ENCODE assay signal across 19 cellular contexts in genomic region chr1:84373446-84374141, GRCh38. TPM values are rescaled to one million over a fixed set of nuclear protein-coding genes. Genes with fewer than 3 reads are reported as not detected.
A peak's percentile ranks its signal among the peaks of the same experiment; 100 is the strongest.
DNase-seq lines count a peak whose midpoint lies in the region; ATAC-seq and TF ChIP-seq lines count a peak whose summit lies in the region.
"Had no signal": no experiment of that assay in that cellular context is flagged by ENCODE, and none has a peak within 500 bp of the region (broad histone marks: within the 10 kb centered on the region; RNA-seq: fewer than 3 reads in every experiment).

No MANE protein-coding gene starts in this region.

- H3K9me3 ChIP-seq in adipocyte (ENCODE audit: control insufficient read depth, low read length) (no peaks in the 10 kb centered on the region), endodermal cell (ENCODE audit: control insufficient read depth, low read length) (no peaks in the 10 kb centered on the region)
- H3K9me3 ChIP-seq: A549, HAP-1 had no signal

- H3K4me3 ChIP-seq in adipocyte (ENCODE audit: low read length) (no peak overlapping the region), fibroblast of the aortic adventitia (ENCODE audit: low read depth, low read length) (no peak overlapping the region), endodermal cell (ENCODE audit: low read length) (no peak overlapping the region)
- H3K4me3 ChIP-seq: A549, HAP-1 had no signal

- intact Hi-C loops in natural killer cell (cut with micrococcal nuclease), result loop anchor here (5.0 kb wide), 1 partner anchor 64 kb away; no protein-coding TSS in a partner anchor
- intact Hi-C loops in activated T-helper 1 cell treated with anti-CD3 and anti-CD28 coated beads, Interleukin-12 subunit alpha, Interleukin-12 subunit beta, Interleukin-2, Interleukin-4 antibody, amounts not matched to agents 30 ng/mL and 10 ng/mL and 1 ng/mL, durations not matched to agents 14 hours and 24 hours and 36 hours (cut with micrococcal nuclease), result no loop called here

- H3K4me1 Mint-ChIP-seq in natural killer cell, result peaks cover 33 to 46% of the 10 kb centered on the region in 2 donors
- no peaks in the 10 kb centered on the region for H3K4me1 Mint-ChIP-seq in endodermal cell
- H3K4me1 Mint-ChIP-seq in activated T-helper 1 cell treated with anti-CD3 and anti-CD28 coated beads, Interleukin-12 subunit alpha, Interleukin-12 subunit beta, Interleukin-2, Interleukin-4 antibody, amounts not matched to agents 30 ng/mL and 10 ng/mL and 1 ng/mL, durations not matched to agents 14 hours and 24 hours and 36 hours (ENCODE audit: low read depth), result no peaks in the 10 kb centered on the region
- H3K4me1 Mint-ChIP-seq: CD14-positive monocyte had no signal

- H3K27me3 ChIP-seq in adipocyte (replicated peaks; ENCODE audit: control insufficient read depth, insufficient read depth, low read length) (no peaks in the 10 kb centered on the region), endodermal cell (ENCODE audit: control insufficient read depth, insufficient read depth, low read length, poor library complexity, severe bottlenecking) (no peaks in the 10 kb centered on the region)

- DNase-seq in adipocyte (ENCODE audit: low read depth), result peak; percentile 27
- peak; percentile 55 for DNase-seq in fibroblast of the aortic adventitia (ENCODE audit: low read depth)
- DNase-seq in natural killer cell, result no peak
- DNase-seq in activated naive CD4-positive, alpha-beta T cell treated with anti-CD3 and anti-CD28 coated beads, Interleukin-2, amount 50 U/mL, for 72 hours (ENCODE audit: low spot score in 2 of 2), result no peak
- no peak for DNase-seq in endodermal cell
- DNase-seq in activated T-helper 1 cell treated with anti-CD3 and anti-CD28 coated beads, Interleukin-12 subunit alpha, Interleukin-12 subunit beta, Interleukin-2, Interleukin-4 antibody, amounts not matched to agents 30 ng/mL and 10 ng/mL and 1 ng/mL, durations not matched to agents 14 hours and 24 hours and 36 hours (ENCODE audit: low spot score), result no peak
- DNase-seq: CD8-positive, alpha-beta T cell; COR-L47; DMS153; DMS79 treated with DMSO at 0.1 percent for 48 hours; GDM1 had no signal

- H3K27ac Mint-ChIP-seq in natural killer cell (peak overlapping the region; percentile 7 to 17), endodermal cell (no peak overlapping the region)
- no peak overlapping the region for H3K27ac Mint-ChIP-seq in activated naive CD4-positive, alpha-beta T cell treated with anti-CD3 and anti-CD28 coated beads, Interleukin-2, amount 50 U/mL, for 72 hours
- H3K27ac Mint-ChIP-seq in activated T-helper 1 cell treated with anti-CD3 and anti-CD28 coated beads, Interleukin-12 subunit alpha, Interleukin-12 subunit beta, Interleukin-2, Interleukin-4 antibody, amounts not matched to agents 30 ng/mL and 10 ng/mL and 1 ng/mL, durations not matched to agents 14 hours and 24 hours and 36 hours, result no peak overlapping the region
- H3K27ac Mint-ChIP-seq: CD14-positive monocyte; CD8-positive, alpha-beta T cell had no signal

- TF ChIP-seq CTCF in fibroblast of the aortic adventitia (IDR thresholded peaks at IDR 0.05; ENCODE audit: insufficient read depth, low read length) (no peak), natural killer cell (IDR thresholded peaks at IDR 0.05) (no peak), endodermal cell (conservative IDR thresholded peaks at IDR 0.05) (no peak)

- 46 to 55% methylated on average over 2 of the region's 2 CpGs for WGBS in endodermal cell (ENCODE audit: insufficient coverage in 1 of 2, insufficient read length in 1 of 2), 2 experiments

- no peaks in the 10 kb centered on the region for H3K9me3 Mint-ChIP-seq in natural killer cell
- H3K9me3 Mint-ChIP-seq in activated naive CD4-positive, alpha-beta T cell treated with anti-CD3 and anti-CD28 coated beads, Interleukin-2, amount 50 U/mL, for 72 hours, result peaks cover 0 to 5% of the 10 kb centered on the region in 2 donors
- no peaks in the 10 kb centered on the region for H3K9me3 Mint-ChIP-seq in endodermal cell
- no peaks in the 10 kb centered on the region for H3K9me3 Mint-ChIP-seq in activated T-helper 1 cell treated with anti-CD3 and anti-CD28 coated beads, Interleukin-12 subunit alpha, Interleukin-12 subunit beta, Interleukin-2, Interleukin-4 antibody, amounts not matched to agents 30 ng/mL and 10 ng/mL and 1 ng/mL, durations not matched to agents 14 hours and 24 hours and 36 hours
- H3K9me3 Mint-ChIP-seq: CD8-positive, alpha-beta T cell had no signal

- no peaks in the 10 kb centered on the region for H3K36me3 ChIP-seq in adipocyte (ENCODE audit: control insufficient read depth, insufficient read depth, low read length, severe bottlenecking)
- no peaks in the 10 kb centered on the region for H3K36me3 ChIP-seq in endodermal cell (ENCODE audit: control insufficient read depth, insufficient read depth, low read length)
- H3K36me3 ChIP-seq: HAP-1 had no signal

- H3K27ac ChIP-seq in endodermal cell (ENCODE audit: low read depth, low read length), result no peak overlapping the region
- H3K27ac ChIP-seq: A549 had no signal

- no peaks in the 10 kb centered on the region for H3K36me3 Mint-ChIP-seq in natural killer cell
- H3K36me3 Mint-ChIP-seq in activated naive CD4-positive, alpha-beta T cell treated with anti-CD3 and anti-CD28 coated beads, Interleukin-2, amount 50 U/mL, for 72 hours, result no peaks in the 10 kb centered on the region
- H3K36me3 Mint-ChIP-seq in endodermal cell (ENCODE audit: low read depth), result no peaks in the 10 kb centered on the region
- no peaks in the 10 kb centered on the region for H3K36me3 Mint-ChIP-seq in activated T-helper 1 cell treated with anti-CD3 and anti-CD28 coated beads, Interleukin-12 subunit alpha, Interleukin-12 subunit beta, Interleukin-2, Interleukin-4 antibody, amounts not matched to agents 30 ng/mL and 10 ng/mL and 1 ng/mL, durations not matched to agents 14 hours and 24 hours and 36 hours (ENCODE audit: low read depth)
- H3K36me3 Mint-ChIP-seq: CD14-positive monocyte; CD8-positive, alpha-beta T cell had no signal

- H3K4me3 Mint-ChIP-seq in natural killer cell (peak overlapping the region; percentile 26), endodermal cell (no peak overlapping the region)
- H3K4me3 Mint-ChIP-seq in activated T-helper 1 cell treated with anti-CD3 and anti-CD28 coated beads, Interleukin-12 subunit alpha, Interleukin-12 subunit beta, Interleukin-2, Interleukin-4 antibody, amounts not matched to agents 30 ng/mL and 10 ng/mL and 1 ng/mL, durations not matched to agents 14 hours and 24 hours and 36 hours, result no peak overlapping the region
- H3K4me3 Mint-ChIP-seq: CD14-positive monocyte; CD8-positive, alpha-beta T cell had no signal

- H3K9ac ChIP-seq in adipocyte (ENCODE audit: low read length), result no peak overlapping the region
- H3K9ac ChIP-seq in endodermal cell (ENCODE audit: extremely low read depth, low read length, poor library complexity, severe bottlenecking), result no peak overlapping the region

- peaks cover 49% of the 10 kb centered on the region for H3K4me1 ChIP-seq in adipocyte (ENCODE audit: control insufficient read depth, insufficient read depth, low read length)
- H3K4me1 ChIP-seq in endodermal cell (ENCODE audit: control insufficient read depth, insufficient read depth, low read length), result no peaks in the 10 kb centered on the region
- H3K4me1 ChIP-seq: A549, HAP-1 had no signal

- ATAC-seq in natural killer cell (peak; percentile 71 to 85 (median 79)), GM18519 (IDR thresholded peaks at IDR 0.05; ENCODE audit: low FRiP score, unreplicated experiment) (no peak)
- ATAC-seq in activated naive CD4-positive, alpha-beta T cell treated with anti-CD3 and anti-CD28 coated beads, Interleukin-2, amount 50 U/mL, for 72 hours, result no peak
- ATAC-seq: A549; CD8-positive, alpha-beta T cell had no signal

- no peaks in the 10 kb centered on the region for H3K27me3 Mint-ChIP-seq in natural killer cell (ENCODE audit: low read depth in 2 of 2)
- no peaks in the 10 kb centered on the region for H3K27me3 Mint-ChIP-seq in endodermal cell (ENCODE audit: insufficient read depth)
- no peaks in the 10 kb centered on the region for H3K27me3 Mint-ChIP-seq in activated T-helper 1 cell treated with anti-CD3 and anti-CD28 coated beads, Interleukin-12 subunit alpha, Interleukin-12 subunit beta, Interleukin-2, Interleukin-4 antibody, amounts not matched to agents 30 ng/mL and 10 ng/mL and 1 ng/mL, durations not matched to agents 14 hours and 24 hours and 36 hours (ENCODE audit: insufficient read depth)

RNA-seq across cellular contexts. Expression of gene DNASE2B, which starts 24.7 kb away (rescaled TPM):
- total RNA-seq in fibroblast of the aortic adventitia (ENCODE audit: low replicate concordance) (not detected in 2 replicates), natural killer cell (not detected), endodermal cell (not detected)
- not detected for total RNA-seq in activated naive CD4-positive, alpha-beta T cell treated with anti-CD3 and anti-CD28 coated beads, Interleukin-2, amount 50 U/mL, for 72 hours
- polyA plus RNA-seq in endodermal cell (2013, experiment 1 of 2), result 0.21 TPM
- not detected for polyA plus RNA-seq in endodermal cell (2013, experiment 2 of 2)
- not detected in 2 replicates for total RNA-seq in activated T-helper 1 cell treated with anti-CD3 and anti-CD28 coated beads, Interleukin-12 subunit alpha, Interleukin-12 subunit beta, Interleukin-2, Interleukin-4 antibody, amounts not matched to agents 30 ng/mL and 10 ng/mL and 1 ng/mL, durations not matched to agents 14 hours and 24 hours and 36 hours
- total RNA-seq: CD8-positive, alpha-beta T cell; H1; HT1080 had no signal
- polyA plus RNA-seq: A549, AG04450, BJ, CD14-positive monocyte, H1 had no signal

Comparison
In these comparisons a context has a peak if more than half of its experiments do, and no peak if none do; other contexts are left out.
1. DNase-seq: peak in adipocyte (single experiment) and fibroblast of the aortic adventitia (single experiment); none in natural killer cell (single experiment), activated naive CD4-positive, alpha-beta T cell treated with anti-CD3 and anti-CD28 coated beads, Interleukin-2, amount 50 U/mL, for 72 hours (0 of 2), endodermal cell (single experiment) and activated T-helper 1 cell treated with anti-CD3 and anti-CD28 coated beads, Interleukin-12 subunit alpha, Interleukin-12 subunit beta, Interleukin-2, Interleukin-4 antibody, amounts not matched to agents 30 ng/mL and 10 ng/mL and 1 ng/mL, durations not matched to agents 14 hours and 24 hours and 36 hours (single experiment).
2. ATAC-seq: peak in natural killer cell (3 of 3); none in activated naive CD4-positive, alpha-beta T cell treated with anti-CD3 and anti-CD28 coated beads, Interleukin-2, amount 50 U/mL, for 72 hours (0 of 2) and GM18519 (single experiment).
3. H3K27ac Mint-ChIP-seq: peak in natural killer cell (2 of 2); none in activated naive CD4-positive, alpha-beta T cell treated with anti-CD3 and anti-CD28 coated beads, Interleukin-2, amount 50 U/mL, for 72 hours (0 of 2), endodermal cell (single experiment) and activated T-helper 1 cell treated with anti-CD3 and anti-CD28 coated beads, Interleukin-12 subunit alpha, Interleukin-12 subunit beta, Interleukin-2, Interleukin-4 antibody, amounts not matched to agents 30 ng/mL and 10 ng/mL and 1 ng/mL, durations not matched to agents 14 hours and 24 hours and 36 hours (single experiment).